21 cellular contexts compared by ENCODE assay signal in genomic region chr4:125784741-125785140, GRCh38.
DNase-seq lines count a peak whose midpoint lies in the region; ATAC-seq and TF ChIP-seq lines count a peak whose summit lies in the region.
"Had no signal": no experiment of that assay in that cellular context is flagged by ENCODE, and none has a peak within 500 bp of the region (broad histone marks: within the 10 kb centered on the region; RNA-seq: fewer than 3 reads in every experiment).

No MANE protein-coding gene starts in this region.

- H3K9me3 ChIP-seq in OCI-LY3 (ENCODE audit: insufficient read depth, low read length) (no peaks in the 10 kb centered on the region), transverse colon (no peaks in the 10 kb centered on the region)
- H3K9me3 ChIP-seq: BE2C, BLaER1 had no signal

- H3K36me3 ChIP-seq in OCI-LY3 (replicated peaks; ENCODE audit: low read depth, low read length), result no peaks in the 10 kb centered on the region
- H3K36me3 ChIP-seq in transverse colon, result no peaks in the 10 kb centered on the region
- H3K36me3 ChIP-seq in H7 (replicated peaks; ENCODE audit: control insufficient read depth, insufficient read depth, low read length), result no peaks in the 10 kb centered on the region
- H3K36me3 ChIP-seq: BE2C, BLaER1 had no signal

- H3K4me3 ChIP-seq in OCI-LY3 (ENCODE audit: low read length), result no peak overlapping the region
- H3K4me3 ChIP-seq in transverse colon, result no peak overlapping the region
- no peak overlapping the region for H3K4me3 ChIP-seq in H7 (ENCODE audit: insufficient read depth, low read depth, low read length)
- H3K4me3 ChIP-seq: BLaER1 had no signal

- intact Hi-C loops in transverse colon (cut with DNase I; ENCODE audit: low total_unique reads), result no loop called here

- H3K27ac ChIP-seq in OCI-LY3 (ENCODE audit: low read length), result no peak overlapping the region
- H3K27ac ChIP-seq in transverse colon, result no peak overlapping the region
- H3K27ac ChIP-seq: BLaER1 had no signal

- peaks cover 27% of the 10 kb centered on the region for H3K4me1 ChIP-seq in OCI-LY3 (ENCODE audit: low read length)
- H3K4me1 ChIP-seq in transverse colon, result no peaks in the 10 kb centered on the region
- H3K4me1 ChIP-seq: BLaER1 had no signal

- H3K4me2 ChIP-seq in OCI-LY3 (ENCODE audit: low read length), result peak overlapping the region; percentile 28; the same call in 1 of the 2 replicates
- H3K4me2 ChIP-seq: BLaER1 had no signal

- H3K27me3 ChIP-seq in OCI-LY3 (ENCODE audit: low read depth, low read length) (no peaks in the 10 kb centered on the region), transverse colon (no peaks in the 10 kb centered on the region), H7 (ENCODE audit: control insufficient read depth, insufficient read depth, low read length) (no peaks in the 10 kb centered on the region)
- H3K27me3 ChIP-seq: BE2C, BLaER1 had no signal

- TF ChIP-seq POLR2A in transverse colon (IDR thresholded peaks at IDR 0.05), result no peak

- no peak overlapping the region for H2AFZ ChIP-seq in OCI-LY3 (ENCODE audit: low read depth, low read length)

- H3K9ac ChIP-seq in OCI-LY3 (ENCODE audit: low read length), result no peak overlapping the region
- H3K9ac ChIP-seq: BLaER1 had no signal

- no peaks in the 10 kb centered on the region for H3K79me2 ChIP-seq in OCI-LY3 (ENCODE audit: low read length)

- TF ChIP-seq CTCF in OCI-LY3 (IDR thresholded peaks at IDR 0.05; ENCODE audit: low read depth, low read length) (no peak), transverse colon (IDR thresholded peaks at IDR 0.05) (no peak)

- DNase-seq in transverse colon, result no peak
- no peak for DNase-seq in H7
- DNase-seq in HuH-7.5 (ENCODE audit: low spot score), result no peak
- DNase-seq: 8988T; ACHN; BE2C; C1 segment of cervical spinal cord; CD4-positive, alpha-beta memory T cell; CD4-positive, CD25-positive, alpha-beta regulatory T cell; CD8-positive, alpha-beta memory T cell; COR-L47; DMS 273 treated with DMSO at 0.1 percent for 48 hours; DMS153; DMS53; DMS79; DND-41; EL; GDM1 had no signal

- in situ Hi-C loops in transverse colon (cut with MboI; ENCODE audit: low pct_ligation_motif_present in 1 of 4, low pct_unique_long_range_greater_than_20kb in 1 of 4, low sequenced_read_pairs in 3 of 4), result no loop called here

- no peaks in the 10 kb centered on the region for H4K20me1 ChIP-seq in OCI-LY3 (ENCODE audit: insufficient read depth, low read length)
- H4K20me1 ChIP-seq: BLaER1 had no signal

- peak; percentile 57 for ATAC-seq in GM18907 (IDR thresholded peaks at IDR 0.05; ENCODE audit: unreplicated experiment)

- no peak for TF ChIP-seq EP300 in transverse colon (IDR thresholded peaks at IDR 0.05; ENCODE audit: low read depth)
